1 cellular context compared by ENCODE assay signal in the genomic region with DNA sequence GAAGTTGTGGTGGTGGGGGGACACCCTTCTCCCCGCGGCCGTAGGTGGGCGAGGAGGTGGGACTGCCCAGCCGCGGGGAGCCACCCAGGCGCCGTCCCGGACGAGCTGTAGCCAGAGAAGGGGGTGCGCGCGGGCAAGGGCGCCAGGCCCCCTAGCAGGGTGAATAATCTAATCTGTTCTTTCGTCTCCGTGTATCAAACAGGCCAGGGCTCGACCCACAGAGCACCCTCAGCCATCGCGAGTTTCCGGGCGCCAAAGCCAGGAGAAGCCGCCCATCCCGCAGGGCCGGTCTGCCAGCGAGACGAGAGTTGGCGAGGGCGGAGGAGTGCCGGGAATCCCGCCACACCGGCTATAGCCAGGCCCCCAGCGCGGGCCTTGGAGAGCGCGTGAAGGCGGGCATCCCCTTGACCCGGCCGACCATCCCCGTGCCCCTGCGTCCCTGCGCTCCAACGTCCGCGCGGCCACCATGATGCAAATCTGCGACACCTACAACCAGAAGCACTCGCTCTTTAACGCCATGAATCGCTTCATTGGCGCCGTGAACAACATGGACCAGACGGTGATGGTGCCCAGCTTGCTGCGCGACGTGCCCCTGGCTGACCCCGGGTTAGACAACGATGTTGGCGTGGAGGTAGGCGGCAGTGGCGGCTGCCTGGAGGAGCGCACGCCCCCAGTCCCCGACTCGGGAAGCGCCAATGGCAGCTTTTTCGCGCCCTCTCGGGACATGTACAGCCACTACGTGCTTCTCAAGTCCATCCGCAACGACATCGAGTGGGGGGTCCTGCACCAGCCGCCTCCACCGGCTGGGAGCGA.
A peak's percentile ranks its signal among the peaks of the same experiment; 100 is the strongest.
TF ChIP-seq lines count a peak whose summit lies in the region.

No MANE protein-coding gene starts in this region.

TF ChIP-seq in HepG2, 621 proteins besides CTCF, POLR2A, EP300 and RAD21 (continued from another document):
- TF ChIP-seq, protein P1, sequence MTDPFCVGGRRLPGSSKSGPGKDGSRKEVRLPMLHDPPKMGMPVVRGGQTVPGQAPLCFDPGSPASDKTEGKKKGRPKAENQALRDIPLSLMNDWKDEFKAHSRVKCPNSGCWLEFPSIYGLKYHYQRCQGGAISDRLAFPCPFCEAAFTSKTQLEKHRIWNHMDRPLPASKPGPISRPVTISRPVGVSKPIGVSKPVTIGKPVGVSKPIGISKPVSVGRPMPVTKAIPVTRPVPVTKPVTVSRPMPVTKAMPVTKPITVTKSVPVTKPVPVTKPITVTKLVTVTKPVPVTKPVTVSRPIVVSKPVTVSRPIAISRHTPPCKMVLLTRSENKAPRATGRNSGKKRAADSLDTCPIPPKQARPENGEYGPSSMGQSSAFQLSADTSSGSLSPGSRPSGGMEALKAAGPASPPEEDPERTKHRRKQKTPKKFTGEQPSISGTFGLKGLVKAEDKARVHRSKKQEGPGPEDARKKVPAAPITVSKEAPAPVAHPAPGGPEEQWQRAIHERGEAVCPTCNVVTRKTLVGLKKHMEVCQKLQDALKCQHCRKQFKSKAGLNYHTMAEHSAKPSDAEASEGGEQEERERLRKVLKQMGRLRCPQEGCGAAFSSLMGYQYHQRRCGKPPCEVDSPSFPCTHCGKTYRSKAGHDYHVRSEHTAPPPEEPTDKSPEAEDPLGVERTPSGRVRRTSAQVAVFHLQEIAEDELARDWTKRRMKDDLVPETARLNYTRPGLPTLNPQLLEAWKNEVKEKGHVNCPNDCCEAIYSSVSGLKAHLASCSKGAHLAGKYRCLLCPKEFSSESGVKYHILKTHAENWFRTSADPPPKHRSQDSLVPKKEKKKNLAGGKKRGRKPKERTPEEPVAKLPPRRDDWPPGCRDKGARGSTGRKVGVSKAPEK (CRISPR knock-in tag; IDR thresholded peaks at IDR 0.05; ENCODE audit: borderline replicate concordance) = no peak
- TF ChIP-seq, protein P2, sequence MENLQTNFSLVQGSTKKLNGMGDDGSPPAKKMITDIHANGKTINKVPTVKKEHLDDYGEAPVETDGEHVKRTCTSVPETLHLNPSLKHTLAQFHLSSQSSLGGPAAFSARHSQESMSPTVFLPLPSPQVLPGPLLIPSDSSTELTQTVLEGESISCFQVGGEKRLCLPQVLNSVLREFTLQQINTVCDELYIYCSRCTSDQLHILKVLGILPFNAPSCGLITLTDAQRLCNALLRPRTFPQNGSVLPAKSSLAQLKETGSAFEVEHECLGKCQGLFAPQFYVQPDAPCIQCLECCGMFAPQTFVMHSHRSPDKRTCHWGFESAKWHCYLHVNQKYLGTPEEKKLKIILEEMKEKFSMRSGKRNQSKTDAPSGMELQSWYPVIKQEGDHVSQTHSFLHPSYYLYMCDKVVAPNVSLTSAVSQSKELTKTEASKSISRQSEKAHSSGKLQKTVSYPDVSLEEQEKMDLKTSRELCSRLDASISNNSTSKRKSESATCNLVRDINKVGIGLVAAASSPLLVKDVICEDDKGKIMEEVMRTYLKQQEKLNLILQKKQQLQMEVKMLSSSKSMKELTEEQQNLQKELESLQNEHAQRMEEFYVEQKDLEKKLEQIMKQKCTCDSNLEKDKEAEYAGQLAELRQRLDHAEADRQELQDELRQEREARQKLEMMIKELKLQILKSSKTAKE (CRISPR knock-in tag; IDR thresholded peaks at IDR 0.05; ENCODE audit: borderline replicate concordance) = peak; percentile 48; the same call in 1 of the 2 replicates
- TF ChIP-seq HNRNPL (IDR thresholded peaks at IDR 0.05; ENCODE audit: low read depth, low read length) (0 out of 2 replicates have a peak, but pooled peaks have one; percentile 32), RBFOX2 (IDR thresholded peaks at IDR 0.05; ENCODE audit: low read depth, low read length) (peak; percentile 78), FOXC1 (CRISPR knock-in tag; IDR thresholded peaks at IDR 0.05; ENCODE audit: borderline replicate concordance) (peak; percentile 17; the same call in 1 of the 2 replicates), PHF5A (CRISPR knock-in tag; IDR thresholded peaks at IDR 0.05; ENCODE audit: low read depth, unreplicated experiment) (no peak), XRCC5 (optimal IDR thresholded peaks at IDR 0.05; ENCODE audit: low read length) (no peak), SMAD9 (CRISPR knock-in tag; IDR thresholded peaks at IDR 0.05) (no peak), REL (CRISPR knock-in tag; conservative IDR thresholded peaks at IDR 0.05) (no peak), ZFY (CRISPR knock-in tag; IDR thresholded peaks at IDR 0.05) (peak; percentile 23; the same call in 1 of the 2 replicates), DMAP1 (CRISPR knock-in tag; IDR thresholded peaks at IDR 0.05) (no peak), ZSCAN21 (CRISPR knock-in tag; IDR thresholded peaks at IDR 0.05; ENCODE audit: borderline replicate concordance) (peak; percentile 51; the same call in 1 of the 2 replicates), FOXA3 (CRISPR knock-in tag; IDR thresholded peaks at IDR 0.05) (no peak), PITX1 (CRISPR knock-in tag; IDR thresholded peaks at IDR 0.05) (no peak), ZNF138 (CRISPR knock-in tag; IDR thresholded peaks at IDR 0.05; ENCODE audit: low read depth) (no peak), ZNF780A (CRISPR knock-in tag; IDR thresholded peaks at IDR 0.05) (0 out of 2 replicates have a peak, but pooled peaks have one; percentile 30), HMG20B (CRISPR knock-in tag; conservative IDR thresholded peaks at IDR 0.05) (no peak), HOXA7 (CRISPR knock-in tag; IDR thresholded peaks at IDR 0.05) (no peak), ZNF709 (CRISPR knock-in tag; IDR thresholded peaks at IDR 0.05) (no peak), SMAD3 (CRISPR knock-in tag; IDR thresholded peaks at IDR 0.05) (no peak), MED13 (CRISPR knock-in tag; IDR thresholded peaks at IDR 0.05) (no peak), JARID2 (CRISPR knock-in tag; IDR thresholded peaks at IDR 0.05; ENCODE audit: insufficient replicate concordance) (no peak), SP140L (CRISPR knock-in tag; IDR thresholded peaks at IDR 0.05; ENCODE audit: borderline replicate concordance) (no peak), RNF2 (conservative IDR thresholded peaks at IDR 0.05; ENCODE audit: low read depth) (no peak), PTBP1 (IDR thresholded peaks at IDR 0.05; ENCODE audit: low read depth, low read length, poor library complexity, severe bottlenecking) (no peak), ZNF225 (CRISPR knock-in tag; IDR thresholded peaks at IDR 0.05) (no peak; the same call in 1 of the 2 replicates), ZNF124 (CRISPR knock-in tag; IDR thresholded peaks at IDR 0.05) (no peak), ASH2L (IDR thresholded peaks at IDR 0.05; ENCODE audit: insufficient read length, low read depth, low read length) (no peak), NFATC3 (CRISPR knock-in tag; IDR thresholded peaks at IDR 0.05) (no peak), BCL6 (CRISPR knock-in tag; IDR thresholded peaks at IDR 0.05) (no peak)
- TF ChIP-seq, protein P3, sequence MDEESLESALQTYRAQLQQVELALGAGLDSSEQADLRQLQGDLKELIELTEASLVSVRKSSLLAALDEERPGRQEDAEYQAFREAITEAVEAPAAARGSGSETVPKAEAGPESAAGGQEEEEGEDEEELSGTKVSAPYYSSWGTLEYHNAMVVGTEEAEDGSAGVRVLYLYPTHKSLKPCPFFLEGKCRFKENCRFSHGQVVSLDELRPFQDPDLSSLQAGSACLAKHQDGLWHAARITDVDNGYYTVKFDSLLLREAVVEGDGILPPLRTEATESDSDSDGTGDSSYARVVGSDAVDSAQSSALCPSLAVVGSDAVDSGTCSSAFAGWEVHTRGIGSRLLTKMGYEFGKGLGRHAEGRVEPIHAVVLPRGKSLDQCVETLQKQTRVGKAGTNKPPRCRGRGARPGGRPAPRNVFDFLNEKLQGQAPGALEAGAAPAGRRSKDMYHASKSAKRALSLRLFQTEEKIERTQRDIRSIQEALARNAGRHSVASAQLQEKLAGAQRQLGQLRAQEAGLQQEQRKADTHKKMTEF (CRISPR knock-in tag; IDR thresholded peaks at IDR 0.05) = no peak
- TF ChIP-seq, protein P4, sequence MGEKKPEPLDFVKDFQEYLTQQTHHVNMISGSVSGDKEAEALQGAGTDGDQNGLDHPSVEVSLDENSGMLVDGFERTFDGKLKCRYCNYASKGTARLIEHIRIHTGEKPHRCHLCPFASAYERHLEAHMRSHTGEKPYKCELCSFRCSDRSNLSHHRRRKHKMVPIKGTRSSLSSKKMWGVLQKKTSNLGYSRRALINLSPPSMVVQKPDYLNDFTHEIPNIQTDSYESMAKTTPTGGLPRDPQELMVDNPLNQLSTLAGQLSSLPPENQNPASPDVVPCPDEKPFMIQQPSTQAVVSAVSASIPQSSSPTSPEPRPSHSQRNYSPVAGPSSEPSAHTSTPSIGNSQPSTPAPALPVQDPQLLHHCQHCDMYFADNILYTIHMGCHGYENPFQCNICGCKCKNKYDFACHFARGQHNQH (CRISPR knock-in tag; IDR thresholded peaks at IDR 0.05) = no peak
- TF ChIP-seq, protein P5, sequence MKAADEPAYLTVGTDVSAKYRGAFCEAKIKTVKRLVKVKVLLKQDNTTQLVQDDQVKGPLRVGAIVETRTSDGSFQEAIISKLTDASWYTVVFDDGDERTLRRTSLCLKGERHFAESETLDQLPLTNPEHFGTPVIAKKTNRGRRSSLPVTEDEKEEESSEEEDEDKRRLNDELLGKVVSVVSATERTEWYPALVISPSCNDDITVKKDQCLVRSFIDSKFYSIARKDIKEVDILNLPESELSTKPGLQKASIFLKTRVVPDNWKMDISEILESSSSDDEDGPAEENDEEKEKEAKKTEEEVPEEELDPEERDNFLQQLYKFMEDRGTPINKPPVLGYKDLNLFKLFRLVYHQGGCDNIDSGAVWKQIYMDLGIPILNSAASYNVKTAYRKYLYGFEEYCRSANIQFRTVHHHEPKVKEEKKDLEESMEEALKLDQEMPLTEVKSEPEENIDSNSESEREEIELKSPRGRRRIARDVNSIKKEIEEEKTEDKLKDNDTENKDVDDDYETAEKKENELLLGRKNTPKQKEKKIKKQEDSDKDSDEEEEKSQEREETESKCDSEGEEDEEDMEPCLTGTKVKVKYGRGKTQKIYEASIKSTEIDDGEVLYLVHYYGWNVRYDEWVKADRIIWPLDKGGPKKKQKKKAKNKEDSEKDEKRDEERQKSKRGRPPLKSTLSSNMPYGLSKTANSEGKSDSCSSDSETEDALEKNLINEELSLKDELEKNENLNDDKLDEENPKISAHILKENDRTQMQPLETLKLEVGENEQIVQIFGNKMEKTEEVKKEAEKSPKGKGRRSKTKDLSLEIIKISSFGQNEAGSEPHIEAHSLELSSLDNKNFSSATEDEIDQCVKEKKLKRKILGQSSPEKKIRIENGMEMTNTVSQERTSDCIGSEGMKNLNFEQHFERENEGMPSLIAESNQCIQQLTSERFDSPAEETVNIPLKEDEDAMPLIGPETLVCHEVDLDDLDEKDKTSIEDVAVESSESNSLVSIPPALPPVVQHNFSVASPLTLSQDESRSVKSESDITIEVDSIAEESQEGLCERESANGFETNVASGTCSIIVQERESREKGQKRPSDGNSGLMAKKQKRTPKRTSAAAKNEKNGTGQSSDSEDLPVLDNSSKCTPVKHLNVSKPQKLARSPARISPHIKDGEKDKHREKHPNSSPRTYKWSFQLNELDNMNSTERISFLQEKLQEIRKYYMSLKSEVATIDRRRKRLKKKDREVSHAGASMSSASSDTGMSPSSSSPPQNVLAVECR (CRISPR knock-in tag; IDR thresholded peaks at IDR 0.05; ENCODE audit: borderline replicate concordance) = 0 out of 2 replicates have a peak, but pooled peaks have one; percentile 20
- TF ChIP-seq, protein P6, sequence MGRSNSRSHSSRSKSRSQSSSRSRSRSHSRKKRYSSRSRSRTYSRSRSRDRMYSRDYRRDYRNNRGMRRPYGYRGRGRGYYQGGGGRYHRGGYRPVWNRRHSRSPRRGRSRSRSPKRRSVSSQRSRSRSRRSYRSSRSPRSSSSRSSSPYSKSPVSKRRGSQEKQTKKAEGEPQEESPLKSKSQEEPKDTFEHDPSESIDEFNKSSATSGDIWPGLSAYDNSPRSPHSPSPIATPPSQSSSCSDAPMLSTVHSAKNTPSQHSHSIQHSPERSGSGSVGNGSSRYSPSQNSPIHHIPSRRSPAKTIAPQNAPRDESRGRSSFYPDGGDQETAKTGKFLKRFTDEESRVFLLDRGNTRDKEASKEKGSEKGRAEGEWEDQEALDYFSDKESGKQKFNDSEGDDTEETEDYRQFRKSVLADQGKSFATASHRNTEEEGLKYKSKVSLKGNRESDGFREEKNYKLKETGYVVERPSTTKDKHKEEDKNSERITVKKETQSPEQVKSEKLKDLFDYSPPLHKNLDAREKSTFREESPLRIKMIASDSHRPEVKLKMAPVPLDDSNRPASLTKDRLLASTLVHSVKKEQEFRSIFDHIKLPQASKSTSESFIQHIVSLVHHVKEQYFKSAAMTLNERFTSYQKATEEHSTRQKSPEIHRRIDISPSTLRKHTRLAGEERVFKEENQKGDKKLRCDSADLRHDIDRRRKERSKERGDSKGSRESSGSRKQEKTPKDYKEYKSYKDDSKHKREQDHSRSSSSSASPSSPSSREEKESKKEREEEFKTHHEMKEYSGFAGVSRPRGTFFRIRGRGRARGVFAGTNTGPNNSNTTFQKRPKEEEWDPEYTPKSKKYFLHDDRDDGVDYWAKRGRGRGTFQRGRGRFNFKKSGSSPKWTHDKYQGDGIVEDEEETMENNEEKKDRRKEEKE (IDR thresholded peaks at IDR 0.05) = no peak
- TF ChIP-seq, protein P7, sequence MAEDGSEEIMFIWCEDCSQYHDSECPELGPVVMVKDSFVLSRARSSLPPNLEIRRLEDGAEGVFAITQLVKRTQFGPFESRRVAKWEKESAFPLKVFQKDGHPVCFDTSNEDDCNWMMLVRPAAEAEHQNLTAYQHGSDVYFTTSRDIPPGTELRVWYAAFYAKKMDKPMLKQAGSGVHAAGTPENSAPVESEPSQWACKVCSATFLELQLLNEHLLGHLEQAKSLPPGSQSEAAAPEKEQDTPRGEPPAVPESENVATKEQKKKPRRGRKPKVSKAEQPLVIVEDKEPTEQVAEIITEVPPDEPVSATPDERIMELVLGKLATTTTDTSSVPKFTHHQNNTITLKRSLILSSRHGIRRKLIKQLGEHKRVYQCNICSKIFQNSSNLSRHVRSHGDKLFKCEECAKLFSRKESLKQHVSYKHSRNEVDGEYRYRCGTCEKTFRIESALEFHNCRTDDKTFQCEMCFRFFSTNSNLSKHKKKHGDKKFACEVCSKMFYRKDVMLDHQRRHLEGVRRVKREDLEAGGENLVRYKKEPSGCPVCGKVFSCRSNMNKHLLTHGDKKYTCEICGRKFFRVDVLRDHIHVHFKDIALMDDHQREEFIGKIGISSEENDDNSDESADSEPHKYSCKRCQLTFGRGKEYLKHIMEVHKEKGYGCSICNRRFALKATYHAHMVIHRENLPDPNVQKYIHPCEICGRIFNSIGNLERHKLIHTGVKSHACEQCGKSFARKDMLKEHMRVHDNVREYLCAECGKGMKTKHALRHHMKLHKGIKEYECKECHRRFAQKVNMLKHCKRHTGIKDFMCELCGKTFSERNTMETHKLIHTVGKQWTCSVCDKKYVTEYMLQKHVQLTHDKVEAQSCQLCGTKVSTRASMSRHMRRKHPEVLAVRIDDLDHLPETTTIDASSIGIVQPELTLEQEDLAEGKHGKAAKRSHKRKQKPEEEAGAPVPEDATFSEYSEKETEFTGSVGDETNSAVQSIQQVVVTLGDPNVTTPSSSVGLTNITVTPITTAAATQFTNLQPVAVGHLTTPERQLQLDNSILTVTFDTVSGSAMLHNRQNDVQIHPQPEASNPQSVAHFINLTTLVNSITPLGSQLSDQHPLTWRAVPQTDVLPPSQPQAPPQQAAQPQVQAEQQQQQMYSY (CRISPR knock-in tag; IDR thresholded peaks at IDR 0.05) = no peak
